Comparison of ENCODE assay signal across 7 cellular contexts in genomic region chr4:184108006-184108501, GRCh38.
"Had no signal": no experiment of that assay in that cellular context is flagged by ENCODE, and none has a peak within 500 bp of the region (broad histone marks: within the 10 kb centered on the region; RNA-seq: fewer than 3 reads in every experiment).

No MANE protein-coding gene starts in this region.

- H3K9ac ChIP-seq: KMS-11 had no signal

- DNase-seq: GOT3, H9, HCEC 1CT, KBM-7 had no signal

- H3K4me2 ChIP-seq: KMS-11 had no signal

- H3K27ac ChIP-seq: KMS-11 had no signal

- FAIRE-seq: H54, HTR-8/SVneo had no signal

- H3K4me3 Mint-ChIP-seq: H9 had no signal

- H3K27ac Mint-ChIP-seq: H9 had no signal
